Comparison of ENCODE assay signal across 17 cellular contexts in genomic region chr4:140690093-140690492, GRCh38.
DNase-seq lines count a peak whose midpoint lies in the region; ATAC-seq and TF ChIP-seq lines count a peak whose summit lies in the region.
"Had no signal": no experiment of that assay in that cellular context is flagged by ENCODE, and none has a peak within 500 bp of the region (broad histone marks: within the 10 kb centered on the region; RNA-seq: fewer than 3 reads in every experiment).

No MANE protein-coding gene starts in this region.

- H3K27me3 Mint-ChIP-seq in MCF 10A (ENCODE audit: insufficient read depth, unreplicated experiment) (no peaks in the 10 kb centered on the region), neural crest cell (ENCODE audit: low read depth) (no peaks in the 10 kb centered on the region), WTC11 (ENCODE audit: low read depth) (peaks cover 74% of the 10 kb centered on the region)

- DNase-seq in MCF 10A (ENCODE audit: unreplicated experiment) (no peak), mammary epithelial cell (no peak), esophagus muscularis mucosa (ENCODE audit: extremely low spot score) (peak; percentile 50), neural crest cell (ENCODE audit: low read depth, low spot score) (no peak), upper lobe of left lung (no peak), WTC11 (ENCODE audit: low spot score) (no peak), upper lobe of right lung (no peak)
- DNase-seq: DND-41; NCI-H1436; NCI-H2029 treated with DMSO at 0.1 percent for 48 hours; NCI-H446 treated with DMSO at 0.1 percent for 48 hours; NK-92 treated with Interleukin-12 subunit alpha and Interleukin-12 subunit beta, amount 100 ng/mL, for 24 hours; RPMI8226 had no signal

- H3K9me3 Mint-ChIP-seq in MCF 10A (ENCODE audit: unreplicated experiment) (no peaks in the 10 kb centered on the region), neural crest cell (no peaks in the 10 kb centered on the region), WTC11 (no peaks in the 10 kb centered on the region)
- H3K9me3 Mint-ChIP-seq: GM23338 had no signal

- peaks cover 20% of the 10 kb centered on the region for H3K4me1 Mint-ChIP-seq in MCF 10A (ENCODE audit: insufficient read depth, unreplicated experiment)
- peaks cover 14% of the 10 kb centered on the region for H3K4me1 Mint-ChIP-seq in neural crest cell
- H3K4me1 Mint-ChIP-seq in WTC11, result peaks cover 22% of the 10 kb centered on the region

- ATAC-seq in upper lobe of left lung (ENCODE audit: low FRiP score in 2 of 2), result no peak
- no peak for ATAC-seq in GM19351 (IDR thresholded peaks at IDR 0.05; ENCODE audit: unreplicated experiment)
- no peak for ATAC-seq in WTC11
- no peak for ATAC-seq in upper lobe of right lung
- ATAC-seq: GM23338 had no signal

- TF ChIP-seq EP300 in esophagus muscularis mucosa (IDR thresholded peaks at IDR 0.05) (no peak), upper lobe of left lung (IDR thresholded peaks at IDR 0.05) (no peak)

- intact Hi-C loops in MCF 10A (cut with micrococcal nuclease) (no loop called here), mammary epithelial cell (cut with micrococcal nuclease) (no loop called here), esophagus muscularis mucosa (cut with DNase I) (no loop called here), upper lobe of right lung (cut with DNase I) (no loop called here)

- H3K79me2 ChIP-seq in mammary epithelial cell (ENCODE audit: insufficient read depth, low read length), result no peaks in the 10 kb centered on the region

- H3K27me3 ChIP-seq in mammary epithelial cell (ENCODE audit: insufficient read depth, low read length) (no peaks in the 10 kb centered on the region), esophagus muscularis mucosa (no peaks in the 10 kb centered on the region), upper lobe of left lung (no peaks in the 10 kb centered on the region), upper lobe of right lung (no peaks in the 10 kb centered on the region)
- H3K27me3 ChIP-seq: BLaER1 had no signal

- H3K27ac Mint-ChIP-seq in MCF 10A (ENCODE audit: low read depth, unreplicated experiment) (peak overlapping the region; percentile 16), neural crest cell (ENCODE audit: unreplicated experiment) (peak overlapping the region; percentile 36), WTC11 (no peak overlapping the region)
- H3K27ac Mint-ChIP-seq: GM23338 had no signal

- H3K4me3 Mint-ChIP-seq in MCF 10A (ENCODE audit: unreplicated experiment) (no peak overlapping the region), neural crest cell (peak overlapping the region; percentile 8), WTC11 (no peak overlapping the region)
- H3K4me3 Mint-ChIP-seq: GM23338 had no signal

- TF ChIP-seq CTCF in MCF 10A (IDR thresholded peaks at IDR 0.05; ENCODE audit: unreplicated experiment) (no peak), mammary epithelial cell (conservative IDR thresholded peaks at IDR 0.05 in 1 of 2, IDR thresholded peaks at IDR 0.05 in 1 of 2; ENCODE audit: extremely low read depth in 1 of 2, insufficient read depth in 1 of 2, low read depth in 1 of 2, low read length in 2 of 2) (no peak), esophagus muscularis mucosa (IDR thresholded peaks at IDR 0.05) (no peak), neural crest cell (conservative IDR thresholded peaks at IDR 0.05) (no peak), upper lobe of left lung (IDR thresholded peaks at IDR 0.05) (no peak), WTC11 (IDR thresholded peaks at IDR 0.05) (no peak), upper lobe of right lung (IDR thresholded peaks at IDR 0.05) (no peak)

- H3K4me3 ChIP-seq in mammary epithelial cell (replicated peaks in 1 of 3; ENCODE audit: insufficient read depth in 1 of 3, low read depth in 2 of 3, low read length in 3 of 3) (no peak overlapping the region), esophagus muscularis mucosa (no peak overlapping the region), upper lobe of left lung (no peak overlapping the region), upper lobe of right lung (no peak overlapping the region)
- H3K4me3 ChIP-seq: BLaER1, GM23338 had no signal

- H3K36me3 ChIP-seq in mammary epithelial cell (ENCODE audit: insufficient read depth, low read length) (peaks cover 1% of the 10 kb centered on the region), esophagus muscularis mucosa (peaks cover 0 to 9% (median 0%) of the 10 kb centered on the region in 4 donors), upper lobe of left lung (peaks cover 0 to 7% (median 4%) of the 10 kb centered on the region in 4 donors), upper lobe of right lung (peaks cover 9% of the 10 kb centered on the region)
- H3K36me3 ChIP-seq: BLaER1 had no signal

- H3K4me2 ChIP-seq in mammary epithelial cell (ENCODE audit: insufficient read depth, low read depth, low read length), result no peak overlapping the region
- H3K4me2 ChIP-seq: BLaER1, GM23338 had no signal

- BruUV-seq in MCF 10A (replicated peaks; lab: Mats Ljungman, UMichigan) (no TSS peak), mammary epithelial cell (replicated peaks; lab: Mats Ljungman, UMichigan) (no TSS peak)

- H3K9ac ChIP-seq in mammary epithelial cell (ENCODE audit: insufficient read depth, low read length), result no peak overlapping the region
- H3K9ac ChIP-seq: BLaER1 had no signal

- H3K9me3 ChIP-seq in mammary epithelial cell (replicated peaks; ENCODE audit: insufficient read depth, low read length) (no peaks in the 10 kb centered on the region), esophagus muscularis mucosa (no peaks in the 10 kb centered on the region), upper lobe of left lung (no peaks in the 10 kb centered on the region), upper lobe of right lung (no peaks in the 10 kb centered on the region)
- H3K9me3 ChIP-seq: BLaER1 had no signal

- no peaks in the 10 kb centered on the region for H4K20me1 ChIP-seq in mammary epithelial cell (ENCODE audit: insufficient read depth, low read length)
- H4K20me1 ChIP-seq: BLaER1 had no signal

- H3K36me3 Mint-ChIP-seq in MCF 10A (ENCODE audit: insufficient read depth, unreplicated experiment), result peaks cover 6% of the 10 kb centered on the region
- H3K36me3 Mint-ChIP-seq in neural crest cell (ENCODE audit: low read depth), result no peaks in the 10 kb centered on the region
- no peaks in the 10 kb centered on the region for H3K36me3 Mint-ChIP-seq in WTC11

- in situ Hi-C loops in mammary epithelial cell (cut with MboI; ENCODE audit: low sequenced_read_pairs in 2 of 2), result no loop called here

- POLR2A ChIA-PET in MCF 10A (lab: Yijun Ruan, JAX), result no interaction called here
- POLR2A ChIA-PET in WTC11 (lab: Charles Lee), result no interaction called here

- H3K4me1 ChIP-seq in mammary epithelial cell (ENCODE audit: insufficient read depth, low read length) (peaks cover 9% of the 10 kb centered on the region), esophagus muscularis mucosa (peaks cover 9 to 24% (median 20%) of the 10 kb centered on the region in 4 donors), upper lobe of left lung (peaks cover 11 to 26% (median 20%) of the 10 kb centered on the region in 4 donors), upper lobe of right lung (peaks cover 29% of the 10 kb centered on the region)

- TF ChIP-seq POLR2A in esophagus muscularis mucosa (IDR thresholded peaks at IDR 0.05; ENCODE audit: low read depth) (no peak), upper lobe of left lung (IDR thresholded peaks at IDR 0.05) (no peak)

- H2AFZ ChIP-seq in mammary epithelial cell (ENCODE audit: low read depth, low read length), result no peak overlapping the region
- H2AFZ ChIP-seq: GM23338 had no signal

- CTCF ChIA-PET in MCF 10A (lab: Yijun Ruan, JAX) (no interaction called here), mammary epithelial cell (lab: Charles Lee; ENCODE audit: low non-redundant PET) (no interaction called here), WTC11 (lab: Charles Lee) (no interaction called here)

- dilution Hi-C loops in mammary epithelial cell (cut with HindIII; ENCODE audit: low sequenced_read_pairs), result no loop called here

- H3K27ac ChIP-seq in mammary epithelial cell (ENCODE audit: insufficient read depth, low read depth, low read length) (no peak overlapping the region), esophagus muscularis mucosa (replicated peaks in 1 of 4) (no peak overlapping the region), upper lobe of left lung (peak overlapping the region in 3 of 4 donors; percentile 19 to 66 (median 49)), upper lobe of right lung (no peak overlapping the region)
- H3K27ac ChIP-seq: 22Rv1, BLaER1 had no signal

- WGBS in mammary epithelial cell (ENCODE audit: low coverage, missing lambda C conversion rate), result 100% methylated on average over 1 of the region's 1 CpG
- 96% methylated on average over 1 of the region's 1 CpG for WGBS in esophagus muscularis mucosa
- 88 to 100% methylated on average over 1 of the region's 1 CpG for WGBS in upper lobe of left lung, 2 donors

TF ChIP-seq in WTC11, 78 proteins besides CTCF, POLR2A, EP300 and RAD21 (continues in another document):
- TF ChIP-seq ARID4B (CRISPR knock-in tag; IDR thresholded peaks at IDR 0.05; ENCODE audit: borderline replicate concordance), result no peak
- no peak for TF ChIP-seq CREM (CRISPR knock-in tag; IDR thresholded peaks at IDR 0.05)

Comparison
In these comparisons a context has a peak if more than half of its experiments do, and no peak if none do; other contexts are left out.
1. H3K27ac ChIP-seq: peak in upper lobe of left lung (3 of 4); none in mammary epithelial cell (single experiment), esophagus muscularis mucosa (0 of 4) and upper lobe of right lung (single experiment).